ENCODE assay signal across 32 cellular contexts in genomic region chr4:67875011-67875410, GRCh38. TPM values are rescaled to one million over a fixed set of nuclear protein-coding genes. Genes with fewer than 3 reads are reported as not detected.
DNase-seq lines count a peak whose midpoint lies in the region; ATAC-seq and TF ChIP-seq lines count a peak whose summit lies in the region.
"Had no signal": no experiment of that assay in that cellular context is flagged by ENCODE, and none has a peak within 500 bp of the region (broad histone marks: within the 10 kb centered on the region; RNA-seq: fewer than 3 reads in every experiment).

No MANE protein-coding gene starts in this region.

- H3K27ac ChIP-seq in esophagus squamous epithelium (peak overlapping the region; percentile 18 to 60 (median 52)), subcutaneous abdominal adipose tissue (ENCODE audit: low read depth, low read length) (peak overlapping the region; percentile 7)
- H3K27ac ChIP-seq: C4-2B, dorsolateral prefrontal cortex, gastrocnemius medialis, hepatocyte, pancreas, PC-9, upper lobe of right lung had no signal

- no peak overlapping the region for H3K4me3 ChIP-seq in adipocyte (ENCODE audit: low read length)
- H3K4me3 ChIP-seq in esophagus squamous epithelium, result peak overlapping the region in 1 of 4 donors; percentile 27
- H3K4me3 ChIP-seq in subcutaneous abdominal adipose tissue (ENCODE audit: low read depth in 1 of 5, low read length in 5 of 5), result no peak overlapping the region
- H3K4me3 ChIP-seq: dorsolateral prefrontal cortex, gastrocnemius medialis, hepatocyte, lung, mucosa of descending colon, pancreas, PC-9, upper lobe of right lung had no signal

- intact Hi-C loops in esophagus squamous epithelium (cut with DNase I), result no loop called here

- no peak for ATAC-seq in GM21529 (IDR thresholded peaks at IDR 0.05; ENCODE audit: unreplicated experiment)
- ATAC-seq: activated CD4-positive, CD25-positive, alpha-beta regulatory T cell treated with anti-CD3 and anti-CD28 coated beads, Interleukin-2, amount 50 U/mL, for 24 hours; gastrocnemius medialis; HepG2; mucosa of descending colon; pancreas; right cardiac atrium; Right ventricle myocardium inferior; SK-N-SH treated with all-trans-retinoic acid at 6 μM for 48 hours; upper lobe of right lung had no signal

- H3K4me1 ChIP-seq in adipocyte (ENCODE audit: control insufficient read depth, insufficient read depth, low read length) (peaks cover 44% of the 10 kb centered on the region), esophagus squamous epithelium (peaks cover 0 to 45% (median 2%) of the 10 kb centered on the region in 3 donors), subcutaneous abdominal adipose tissue (ENCODE audit: control insufficient read depth in 5 of 5, insufficient read depth in 5 of 5, low read length in 5 of 5) (peaks cover 0 to 23% (median 5%) of the 10 kb centered on the region in 5 donors)
- H3K4me1 ChIP-seq: gastrocnemius medialis, pancreas, upper lobe of right lung had no signal

- TF ChIP-seq POLR2A in esophagus squamous epithelium (IDR thresholded peaks at IDR 0.05), result no peak

- H3K9ac ChIP-seq in adipocyte (ENCODE audit: low read length) (no peak overlapping the region), subcutaneous abdominal adipose tissue (ENCODE audit: low read length in 5 of 5) (peak overlapping the region in 1 of 5 donors; percentile 1)

- H3K9me3 ChIP-seq in adipocyte (ENCODE audit: control insufficient read depth, low read length), result no peaks in the 10 kb centered on the region
- no peaks in the 10 kb centered on the region for H3K9me3 ChIP-seq in esophagus squamous epithelium
- H3K9me3 ChIP-seq in subcutaneous abdominal adipose tissue (ENCODE audit: control insufficient read depth in 5 of 5, low read length in 5 of 5), result no peaks in the 10 kb centered on the region
- H3K9me3 ChIP-seq: gastrocnemius medialis, mucosa of descending colon, pancreas, upper lobe of right lung had no signal

- H3K27me3 ChIP-seq in adipocyte (replicated peaks; ENCODE audit: control insufficient read depth, insufficient read depth, low read length), result no peaks in the 10 kb centered on the region
- no peaks in the 10 kb centered on the region for H3K27me3 ChIP-seq in esophagus squamous epithelium
- H3K27me3 ChIP-seq in subcutaneous abdominal adipose tissue (ENCODE audit: control insufficient read depth in 5 of 5, insufficient read depth in 4 of 5, low read length in 5 of 5), result no peaks in the 10 kb centered on the region
- H3K27me3 ChIP-seq: dorsolateral prefrontal cortex, gastrocnemius medialis, hepatocyte, pancreas, upper lobe of right lung had no signal

- no peak for TF ChIP-seq CTCF in esophagus squamous epithelium (IDR thresholded peaks at IDR 0.05)

- DNase-seq in adipocyte (ENCODE audit: low read depth) (peak; percentile 92), esophagus squamous epithelium (lab: John Stamatoyannopoulos, UW) (no peak), iris pigment epithelial cell (ENCODE audit: low read depth) (peak; percentile 34), putamen (ENCODE audit: low spot score) (no peak)
- no peak for DNase-seq in stimulated activated CD4-positive, alpha-beta T cell treated with anti-CD3 and anti-CD28 coated beads, Interleukin-4, amount 100 ng/mL, for 4 hours
- DNase-seq: activated CD4-positive, alpha-beta T cell treated with anti-CD3 and anti-CD28 coated beads, Interleukin-2, amount 50 U/mL, for 48 hours; activated T-cell treated with anti-CD3 and anti-CD28 coated beads, Interleukin-2, amount 50 U/mL, for 48 hours; cerebellar nuclear complex; COR-L47; dorsolateral prefrontal cortex; gastrocnemius medialis; mucosa of descending colon; NCI-H146; NCI-H226; NCI-H526 treated with DMSO at 0.1 percent for 48 hours; pancreas; PC-9; right cardiac atrium; stimulated activated CD4-positive, alpha-beta T cell treated with anti-CD3 and anti-CD28 coated beads, Interleukin-12 subunit alpha, Interleukin-12 subunit beta, amount 100 ng/mL, for 4 hours; stimulated activated CD4-positive, alpha-beta T cell treated with anti-CD3 and anti-CD28 coated beads, Interleukin-4, amount 100 ng/mL, for 1 hour; substantia nigra; upper lobe of right lung had no signal

- WGBS in esophagus squamous epithelium, 2 donors, result 18 to 26% methylated on average over 3 of the region's 3 CpGs

- H3K36me3 ChIP-seq in adipocyte (ENCODE audit: control insufficient read depth, insufficient read depth, low read length, severe bottlenecking), result no peaks in the 10 kb centered on the region
- H3K36me3 ChIP-seq in esophagus squamous epithelium, result no peaks in the 10 kb centered on the region
- H3K36me3 ChIP-seq in subcutaneous abdominal adipose tissue (ENCODE audit: control insufficient read depth in 5 of 5, insufficient read depth in 5 of 5, low read length in 5 of 5), result no peaks in the 10 kb centered on the region
- H3K36me3 ChIP-seq: gastrocnemius medialis, pancreas, upper lobe of right lung had no signal

RNA-seq across cellular contexts. Expression of gene TMPRSS11D, which starts 8.8 kb away (rescaled TPM):
- total RNA-seq in esophagus squamous epithelium, result 100 to 1,000 TPM in 3 of 4 donors, 10 to 100 TPM in 1; 45.0 to 208 (median 163) TPM
- total RNA-seq: dorsolateral prefrontal cortex, gastrocnemius medialis, hepatocyte, HepG2, LHCN-M2, lung, mucosa of descending colon, pancreas, PC-9, right cardiac atrium, Right ventricle myocardium inferior, upper lobe of right lung had no signal

Comparison
In these comparisons a context has a peak if more than half of its experiments do, and no peak if none do; other contexts are left out.
1. DNase-seq: peak in adipocyte (single experiment) and iris pigment epithelial cell (single experiment); none in esophagus squamous epithelium (single experiment), stimulated activated CD4-positive, alpha-beta T cell treated with anti-CD3 and anti-CD28 coated beads, Interleukin-4, amount 100 ng/mL, for 4 hours (0 of 2) and putamen (single experiment).